ENCODE assay signal across 20 cellular contexts in the genomic region with DNA sequence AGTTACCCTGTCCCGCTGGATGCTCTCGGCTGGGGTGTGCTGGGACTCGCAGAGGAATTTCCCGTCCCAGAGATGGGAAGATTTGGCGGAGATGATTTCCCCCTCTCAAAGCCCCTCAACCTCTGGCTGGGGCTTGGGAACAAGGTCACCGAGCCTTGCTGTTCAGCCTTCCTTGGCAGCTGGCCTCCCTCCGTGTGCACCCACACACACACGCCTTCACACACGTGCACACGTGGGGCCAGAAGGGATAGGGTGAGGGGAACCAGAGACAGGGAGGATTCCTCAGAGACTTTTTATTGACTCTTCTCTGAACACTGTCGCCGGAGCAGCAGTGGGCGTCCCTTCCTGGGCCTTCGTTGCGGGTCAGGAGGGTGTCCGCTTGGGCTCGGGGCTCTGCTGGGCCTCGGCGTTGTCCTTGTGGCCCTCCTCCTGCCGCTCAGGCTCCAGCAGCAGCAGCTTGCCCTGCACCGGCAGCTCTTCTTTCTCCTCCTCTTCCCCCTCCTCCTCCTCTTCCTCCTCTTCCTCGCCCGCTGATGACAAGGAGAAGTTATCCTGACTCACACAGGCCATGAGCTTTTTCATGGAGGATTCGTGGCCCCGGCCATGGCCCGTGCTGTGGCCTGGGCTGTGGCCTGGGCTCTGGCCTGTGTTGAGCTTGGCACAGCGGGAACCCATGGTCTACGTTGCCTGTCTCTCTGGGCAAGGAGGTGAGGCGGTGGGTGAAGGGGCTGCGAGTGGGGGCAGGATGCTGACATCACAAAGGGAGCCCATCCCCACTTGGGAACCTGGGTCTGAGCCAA. TPM values are rescaled to one million over a fixed set of nuclear protein-coding genes. Genes with fewer than 3 reads are reported as not detected.
"Had no signal": no experiment of that assay in that cellular context is flagged by ENCODE, and none has a peak within 500 bp of the region (broad histone marks: within the 10 kb centered on the region; RNA-seq: fewer than 3 reads in every experiment).

A gene with protein sequence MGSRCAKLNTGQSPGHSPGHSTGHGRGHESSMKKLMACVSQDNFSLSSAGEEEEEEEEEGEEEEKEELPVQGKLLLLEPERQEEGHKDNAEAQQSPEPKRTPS (minus strand): TSS at position 709 of the 800 bp plus-strand sequence. CDS start 34 bp downstream, at position 675.

- DNase-seq: activated CD4-positive, alpha-beta T cell treated with anti-CD3 and anti-CD28 coated beads for 1 hour; activated CD4-positive, alpha-beta T cell treated with anti-CD3 and anti-CD28 coated beads, Interleukin-2, amount 50 U/mL, for 48 hours; activated naive CD4-positive, alpha-beta T cell treated with Interleukin-2 at 50 U/mL for 16 hours; activated naive CD8-positive, alpha-beta T cell treated with anti-CD3 and anti-CD28 coated beads, Interleukin-2, amount 50 U/mL, for 24 hours; central memory CD4-positive, alpha-beta T cell; effector memory CD4-positive, alpha-beta T cell; hypothalamus; mucosa of descending colon; ovary; T-helper 9 cell; transverse colon had no signal

- H3K36me3 Mint-ChIP-seq: naive thymus-derived CD8-positive, alpha-beta T cell; stimulated activated effector memory CD8-positive, alpha-beta T cell treated with anti-CD3 and anti-CD28 coated beads, Interleukin-12 subunit alpha, Interleukin-12 subunit beta, amount 100 ng/mL, for 72 hours had no signal

- H3K4me3 ChIP-seq: coronary artery, lung, mucosa of descending colon, ovary, skin epidermis, transverse colon had no signal

- H3K27ac Mint-ChIP-seq: activated naive CD8-positive, alpha-beta T cell treated with anti-CD3 and anti-CD28 coated beads, Interleukin-2, amount 50 U/mL, for 24 hours; stimulated activated effector memory CD8-positive, alpha-beta T cell treated with anti-CD3 and anti-CD28 coated beads, Interleukin-12 subunit alpha, Interleukin-12 subunit beta, amount 100 ng/mL, for 72 hours had no signal

- H3K4me3 Mint-ChIP-seq: activated naive CD8-positive, alpha-beta T cell treated with anti-CD3 and anti-CD28 coated beads, Interleukin-2, amount 50 U/mL, for 24 hours; naive thymus-derived CD8-positive, alpha-beta T cell; stimulated activated effector memory CD8-positive, alpha-beta T cell treated with anti-CD3 and anti-CD28 coated beads, Interleukin-12 subunit alpha, Interleukin-12 subunit beta, amount 100 ng/mL, for 72 hours had no signal

- H3K4me1 Mint-ChIP-seq: activated naive CD8-positive, alpha-beta T cell treated with anti-CD3 and anti-CD28 coated beads, Interleukin-2, amount 50 U/mL, for 24 hours; stimulated activated effector memory CD8-positive, alpha-beta T cell treated with anti-CD3 and anti-CD28 coated beads, Interleukin-12 subunit alpha, Interleukin-12 subunit beta, amount 100 ng/mL, for 72 hours had no signal

- H3K27me3 Mint-ChIP-seq: activated naive CD8-positive, alpha-beta T cell treated with anti-CD3 and anti-CD28 coated beads, Interleukin-2, amount 50 U/mL, for 24 hours; naive thymus-derived CD8-positive, alpha-beta T cell had no signal

- H3K4me1 ChIP-seq: transverse colon had no signal

- H3K27ac ChIP-seq: coronary artery, ovary, skin epidermis, transverse colon had no signal

- ATAC-seq: mucosa of descending colon; naive thymus-derived CD8-positive, alpha-beta T cell; stimulated activated effector memory CD8-positive, alpha-beta T cell treated with anti-CD3 and anti-CD28 coated beads, Interleukin-12 subunit alpha, Interleukin-12 subunit beta, amount 100 ng/mL, for 72 hours had no signal

- H3K9me3 ChIP-seq: mucosa of descending colon, ovary, transverse colon had no signal

- H3K27me3 ChIP-seq: ovary, transverse colon had no signal

- H3K36me3 ChIP-seq: ovary, transverse colon had no signal

- H3K9me3 Mint-ChIP-seq: activated naive CD8-positive, alpha-beta T cell treated with anti-CD3 and anti-CD28 coated beads, Interleukin-2, amount 50 U/mL, for 24 hours; stimulated activated effector memory CD8-positive, alpha-beta T cell treated with anti-CD3 and anti-CD28 coated beads, Interleukin-12 subunit alpha, Interleukin-12 subunit beta, amount 100 ng/mL, for 72 hours had no signal

RNA-seq across cellular contexts. Expression of the gene that starts here (rescaled TPM):
- total RNA-seq: epithelial cell of proximal tubule; lung; mucosa of descending colon; naive thymus-derived CD8-positive, alpha-beta T cell; ovary; renal cortical epithelial cell; SK-MEL-5; subcutaneous adipose tissue; transverse colon had no signal
- polyA plus RNA-seq: lung; naive thymus-derived CD8-positive, alpha-beta T cell; ovary had no signal
